Comparison of ENCODE assay signal across 8 cellular contexts in genomic region chr9:35071814-35072460, GRCh38. TPM values are rescaled to one million over a fixed set of nuclear protein-coding genes. Genes with fewer than 3 reads are reported as not detected.
DNase-seq lines count a peak whose midpoint lies in the region; ATAC-seq and TF ChIP-seq lines count a peak whose summit lies in the region.

No MANE protein-coding gene starts in this region.

- no peak for TF ChIP-seq EP300 in gastroesophageal sphincter (IDR thresholded peaks at IDR 0.05)

- no peak for TF ChIP-seq POLR2A in gastroesophageal sphincter (IDR thresholded peaks at IDR 0.05)

- H3K4me3 ChIP-seq in RWPE2 (ENCODE audit: severe bottlenecking): peak overlapping the region; percentile 89
- peak overlapping the region; percentile 76 to 94 for H3K4me3 ChIP-seq in gastroesophageal sphincter

- peaks cover 17% of the 10 kb centered on the region for H3K4me1 ChIP-seq in RWPE2 (ENCODE audit: insufficient read depth, poor library complexity, severe bottlenecking)
- H3K4me1 ChIP-seq in gastroesophageal sphincter: peaks cover 4 to 48% (median 27%) of the 10 kb centered on the region in 3 donors

- H3K27me3 ChIP-seq in RWPE2 (ENCODE audit: insufficient read depth, poor library complexity, severe bottlenecking): no peaks in the 10 kb centered on the region
- H3K27me3 ChIP-seq in gastroesophageal sphincter: no peaks in the 10 kb centered on the region

- H3K9me3 ChIP-seq in RWPE2 (ENCODE audit: severe bottlenecking) (no peaks in the 10 kb centered on the region), gastroesophageal sphincter (no peaks in the 10 kb centered on the region)

- peak; percentile 63 for TF ChIP-seq CTCF in RWPE2 (IDR thresholded peaks at IDR 0.05; ENCODE audit: poor library complexity, severe bottlenecking)
- TF ChIP-seq CTCF in gastroesophageal sphincter (IDR thresholded peaks at IDR 0.05): peak in 2 of 4 experiments; percentile 45 to 61

- H3K27ac ChIP-seq in RWPE2 (ENCODE audit: poor library complexity, severe bottlenecking): peak overlapping the region; percentile 93
- H3K27ac ChIP-seq in gastroesophageal sphincter: peak overlapping the region; percentile 96 to 100 (median 100)

- H3K36me3 ChIP-seq in RWPE2 (ENCODE audit: low read depth): peaks cover 65% of the 10 kb centered on the region
- peaks cover 0 to 35% of the 10 kb centered on the region in 2 donors for H3K36me3 ChIP-seq in gastroesophageal sphincter

- ATAC-seq in GM21786 (IDR thresholded peaks at IDR 0.05; ENCODE audit: unreplicated experiment) (peak; percentile 39), RWPE2 (ENCODE audit: low read depth) (peak; percentile 74), gastroesophageal sphincter (peak; percentile 83)

- no CpG with 5 or more reads among the region's 79 CpGs for WGBS in gastroesophageal sphincter (ENCODE audit: low coverage in 1 of 2), 2 donors

- DNase-seq in ELF-1 (ENCODE audit: low read depth, low spot score) (peak; percentile 95), KG1 (lab: John Stamatoyannopoulos, UW) (peak; percentile 72), RWPE2 (ENCODE audit: low spot score) (peak; percentile 89), nucleus accumbens (lab: John Stamatoyannopoulos, UW) (peak in 51 of 56 donors; percentile 23 to 80 (median 63)), superior temporal gyrus (ENCODE audit: extremely low spot score) (peak; percentile 62)
- peak; percentile 75 for DNase-seq in activated naive CD4-positive, alpha-beta T cell treated with Interleukin-2 at 50 U/mL for 16 hours

RNA-seq across cellular contexts. Expression of gene VCP, which starts 0.5 kb away (rescaled TPM):
- total RNA-seq in gastroesophageal sphincter: 100 to 1,000 TPM; 136 to 200 (median 175) TPM

RNA-seq across cellular contexts. Expression of gene FANCG, which starts 7.8 kb away (rescaled TPM):
- 1 to 10 TPM; 3.0 to 7.2 (median 5.1) TPM for total RNA-seq in gastroesophageal sphincter

RNA-seq across cellular contexts. Expression of gene PIGO, which starts 24.5 kb away (rescaled TPM):
- 10 to 100 TPM in 2 of 4 donors, 1 to 10 TPM in 2; 6.5 to 11.4 (median 9.9) TPM for total RNA-seq in gastroesophageal sphincter

RNA-seq across cellular contexts. Expression of gene STOML2, which starts 31.0 kb away (rescaled TPM):
- 100 to 1,000 TPM in 3 of 4 donors, 10 to 100 TPM in 1; 96.0 to 123 (median 110) TPM for total RNA-seq in gastroesophageal sphincter

RNA-seq across cellular contexts. Expression of gene ATOSB, which starts 43.7 kb away (rescaled TPM):
- total RNA-seq in gastroesophageal sphincter: 10 to 100 TPM; 13.4 to 32.6 (median 18.3) TPM

Comparison
In these comparisons a context has a peak if more than half of its experiments do, and no peak if none do; other contexts are left out.
1. Peak in every context shown above with its lines: DNase-seq, ATAC-seq, H3K4me3 ChIP-seq and H3K27ac ChIP-seq.